Comparison of ENCODE assay signal across 1 cellular context in genomic region chr10:4296165-4296564, GRCh38.
TF ChIP-seq lines count a peak whose summit lies in the region.

No MANE protein-coding gene starts in this region.

TF ChIP-seq in K562, 482 proteins besides CTCF, POLR2A, EP300 and RAD21:
- TF ChIP-seq ARID3B (CRISPR knock-in tag; IDR thresholded peaks at IDR 0.05; ENCODE audit: borderline replicate concordance) (no peak), RFX1 (IDR thresholded peaks at IDR 0.05) (peak; percentile 62)
TF ChIP-seq in K562: peak in this region for 1.
